In the genomic region with DNA sequence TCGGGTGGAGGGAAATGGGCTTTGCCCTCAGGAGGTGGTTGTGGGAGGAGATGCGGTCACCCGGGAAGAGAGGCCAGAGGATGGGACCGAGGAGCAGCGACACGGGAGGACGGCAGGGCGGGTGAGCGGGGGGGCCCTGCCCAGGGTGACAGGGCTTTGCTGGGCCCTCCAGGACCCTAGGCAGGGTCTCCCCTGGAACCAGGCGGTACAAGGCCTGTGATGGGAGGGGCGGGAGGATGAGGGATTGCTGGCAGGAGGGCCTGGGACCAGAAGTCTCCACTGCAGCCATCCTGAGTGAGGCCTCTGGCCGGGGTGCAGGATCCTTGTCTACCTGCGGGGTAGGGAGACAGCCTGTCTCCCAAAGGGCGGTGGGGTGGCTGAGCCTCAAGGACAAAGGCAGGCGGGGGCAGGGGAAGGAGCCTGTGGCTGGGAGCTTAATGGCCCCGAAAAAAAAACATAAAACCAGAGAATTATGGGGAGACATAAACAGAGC, we compare ENCODE assay signal across 1 cellular context.
TF ChIP-seq lines count a peak whose summit lies in the region.

No MANE protein-coding gene starts in this region.

TF ChIP-seq in GM23338, 12 proteins besides CTCF, POLR2A, EP300 and RAD21 (continued from another document):
- TF ChIP-seq, protein P1, sequence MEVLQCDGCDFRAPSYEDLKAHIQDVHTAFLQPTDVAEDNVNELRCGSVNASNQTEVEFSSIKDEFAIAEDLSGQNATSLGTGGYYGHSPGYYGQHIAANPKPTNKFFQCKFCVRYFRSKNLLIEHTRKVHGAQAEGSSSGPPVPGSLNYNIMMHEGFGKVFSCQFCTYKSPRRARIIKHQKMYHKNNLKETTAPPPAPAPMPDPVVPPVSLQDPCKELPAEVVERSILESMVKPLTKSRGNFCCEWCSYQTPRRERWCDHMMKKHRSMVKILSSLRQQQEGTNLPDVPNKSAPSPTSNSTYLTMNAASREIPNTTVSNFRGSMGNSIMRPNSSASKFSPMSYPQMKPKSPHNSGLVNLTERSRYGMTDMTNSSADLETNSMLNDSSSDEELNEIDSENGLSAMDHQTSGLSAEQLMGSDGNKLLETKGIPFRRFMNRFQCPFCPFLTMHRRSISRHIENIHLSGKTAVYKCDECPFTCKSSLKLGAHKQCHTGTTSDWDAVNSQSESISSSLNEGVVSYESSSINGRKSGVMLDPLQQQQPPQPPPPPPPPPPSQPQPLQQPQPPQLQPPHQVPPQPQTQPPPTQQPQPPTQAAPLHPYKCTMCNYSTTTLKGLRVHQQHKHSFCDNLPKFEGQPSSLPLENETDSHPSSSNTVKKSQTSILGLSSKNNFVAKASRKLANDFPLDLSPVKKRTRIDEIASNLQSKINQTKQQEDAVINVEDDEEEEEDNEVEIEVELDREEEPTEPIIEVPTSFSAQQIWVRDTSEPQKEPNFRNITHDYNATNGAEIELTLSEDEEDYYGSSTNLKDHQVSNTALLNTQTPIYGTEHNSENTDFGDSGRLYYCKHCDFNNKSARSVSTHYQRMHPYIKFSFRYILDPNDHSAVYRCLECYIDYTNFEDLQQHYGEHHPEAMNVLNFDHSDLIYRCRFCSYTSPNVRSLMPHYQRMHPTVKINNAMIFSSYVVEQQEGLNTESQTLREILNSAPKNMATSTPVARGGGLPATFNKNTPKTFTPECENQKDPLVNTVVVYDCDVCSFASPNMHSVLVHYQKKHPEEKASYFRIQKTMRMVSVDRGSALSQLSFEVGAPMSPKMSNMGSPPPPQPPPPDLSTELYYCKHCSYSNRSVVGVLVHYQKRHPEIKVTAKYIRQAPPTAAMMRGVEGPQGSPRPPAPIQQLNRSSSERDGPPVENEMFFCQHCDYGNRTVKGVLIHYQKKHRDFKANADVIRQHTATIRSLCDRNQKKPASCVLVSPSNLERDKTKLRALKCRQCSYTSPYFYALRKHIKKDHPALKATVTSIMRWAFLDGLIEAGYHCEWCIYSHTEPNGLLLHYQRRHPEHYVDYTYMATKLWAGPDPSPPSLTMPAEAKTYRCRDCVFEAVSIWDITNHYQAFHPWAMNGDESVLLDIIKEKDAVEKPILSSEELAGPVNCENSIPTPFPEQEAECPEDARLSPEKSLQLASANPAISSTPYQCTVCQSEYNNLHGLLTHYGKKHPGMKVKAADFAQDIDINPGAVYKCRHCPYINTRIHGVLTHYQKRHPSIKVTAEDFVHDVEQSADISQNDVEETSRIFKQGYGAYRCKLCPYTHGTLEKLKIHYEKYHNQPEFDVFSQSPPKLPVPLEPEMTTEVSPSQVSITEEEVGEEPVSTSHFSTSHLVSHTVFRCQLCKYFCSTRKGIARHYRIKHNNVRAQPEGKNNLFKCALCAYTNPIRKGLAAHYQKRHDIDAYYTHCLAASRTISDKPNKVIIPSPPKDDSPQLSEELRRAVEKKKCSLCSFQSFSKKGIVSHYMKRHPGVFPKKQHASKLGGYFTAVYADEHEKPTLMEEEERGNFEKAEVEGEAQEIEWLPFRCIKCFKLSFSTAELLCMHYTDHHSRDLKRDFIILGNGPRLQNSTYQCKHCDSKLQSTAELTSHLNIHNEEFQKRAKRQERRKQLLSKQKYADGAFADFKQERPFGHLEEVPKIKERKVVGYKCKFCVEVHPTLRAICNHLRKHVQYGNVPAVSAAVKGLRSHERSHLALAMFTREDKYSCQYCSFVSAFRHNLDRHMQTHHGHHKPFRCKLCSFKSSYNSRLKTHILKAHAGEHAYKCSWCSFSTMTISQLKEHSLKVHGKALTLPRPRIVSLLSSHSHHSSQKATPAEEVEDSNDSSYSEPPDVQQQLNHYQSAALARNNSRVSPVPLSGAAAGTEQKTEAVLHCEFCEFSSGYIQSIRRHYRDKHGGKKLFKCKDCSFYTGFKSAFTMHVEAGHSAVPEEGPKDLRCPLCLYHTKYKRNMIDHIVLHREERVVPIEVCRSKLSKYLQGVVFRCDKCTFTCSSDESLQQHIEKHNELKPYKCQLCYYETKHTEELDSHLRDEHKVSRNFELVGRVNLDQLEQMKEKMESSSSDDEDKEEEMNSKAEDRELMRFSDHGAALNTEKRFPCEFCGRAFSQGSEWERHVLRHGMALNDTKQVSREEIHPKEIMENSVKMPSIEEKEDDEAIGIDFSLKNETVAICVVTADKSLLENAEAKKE (CRISPR knock-in tag; IDR thresholded peaks at IDR 0.05), result no peak
- TF ChIP-seq EZH2phosphoT487 (IDR thresholded peaks at IDR 0.05; ENCODE audit: unreplicated experiment) (no peak), EZH2 (IDR thresholded peaks at IDR 0.05; ENCODE audit: low read depth, unreplicated experiment) (no peak), NANOG (IDR thresholded peaks at IDR 0.05; ENCODE audit: borderline replicate concordance) (no peak), CREB1 (CRISPR knock-in tag; IDR thresholded peaks at IDR 0.05; ENCODE audit: low read depth) (no peak), STAT1 (IDR thresholded peaks at IDR 0.05; ENCODE audit: unreplicated experiment) (no peak), ZNF114 (CRISPR knock-in tag; IDR thresholded peaks at IDR 0.05) (no peak), ETS1 (IDR thresholded peaks at IDR 0.05) (no peak), POLR2AphosphoS5 (IDR thresholded peaks at IDR 0.05; ENCODE audit: low read depth) (no peak), REST (IDR thresholded peaks at IDR 0.05; ENCODE audit: unreplicated experiment) (no peak), JUNB (IDR thresholded peaks at IDR 0.05; ENCODE audit: unreplicated experiment) (no peak)
